Comparison of ENCODE assay signal across 8 cellular contexts in the genomic region with DNA sequence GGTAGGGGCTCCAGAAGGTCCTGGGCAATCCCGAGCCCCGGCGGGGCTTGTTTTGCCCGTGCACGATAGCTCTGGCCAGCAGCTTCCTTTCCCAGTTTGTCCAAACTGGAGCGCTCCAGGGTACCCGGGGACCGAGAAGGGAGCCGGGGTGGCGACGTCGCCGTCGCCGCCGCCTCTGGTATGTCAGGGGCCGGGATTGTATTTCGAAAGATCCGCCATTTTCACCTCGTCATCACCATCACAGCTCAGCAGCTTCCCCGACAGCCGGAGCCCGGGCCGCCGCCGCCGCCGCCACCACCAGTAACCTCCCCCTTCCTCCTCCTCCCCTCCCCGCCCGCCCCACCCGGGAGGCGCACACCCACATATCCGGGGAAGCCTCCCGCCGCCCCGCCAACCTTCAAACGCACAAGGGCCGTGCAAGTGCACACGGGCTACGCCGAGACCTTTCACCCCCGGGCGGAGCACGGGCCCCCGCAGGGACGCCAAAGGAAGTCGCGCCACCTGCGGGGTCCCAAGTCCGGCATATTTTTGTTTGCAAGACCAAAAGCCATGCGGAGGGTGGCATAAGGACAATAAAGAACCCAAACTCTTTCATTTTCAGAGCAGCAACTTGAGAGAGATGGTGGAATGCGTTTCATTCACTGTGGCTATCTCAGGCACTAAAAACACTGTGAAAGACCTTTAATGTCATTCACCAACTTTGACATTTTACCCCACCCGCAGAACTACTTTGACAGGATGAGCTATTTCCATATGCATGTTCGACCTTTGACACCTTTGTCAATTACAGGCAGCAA. TPM values are rescaled to one million over a fixed set of nuclear protein-coding genes. Genes with fewer than 3 reads are reported as not detected.
A peak's percentile ranks its signal among the peaks of the same experiment; 100 is the strongest.
DNase-seq lines count a peak whose midpoint lies in the region; ATAC-seq and TF ChIP-seq lines count a peak whose summit lies in the region.

TSS of gene LIN54 (minus strand) at position 302 of the 797 bp plus-strand sequence. CDS start 25,979 bp downstream, outside the sequence.

- no peaks in the 10 kb centered on the region for H3K36me3 ChIP-seq in adipocyte (ENCODE audit: control insufficient read depth, insufficient read depth, low read length, severe bottlenecking)
- H3K36me3 ChIP-seq in heart left ventricle, result no peaks in the 10 kb centered on the region

- peaks cover 4% of the 10 kb centered on the region for H3K36me3 Mint-ChIP-seq in type B pancreatic cell

- peak within 1 kb of the TSS in 11 of 12 donors; percentile 77 to 95 (median 87) for H3K27ac ChIP-seq in heart left ventricle

- intact Hi-C loops in heart left ventricle (cut with DNase I), result loop anchor here in 7 of 10 donors (2.0 to 10.0 kb wide), 7 partner anchors 106 to 638 kb away; partner anchors contain the start of genes THAP9 (in 4 of the 7), ENOPH1 (in 1 of the 7), HNRNPD (in 1 of the 7) and HNRNPDL (in 1 of the 7)
- intact Hi-C loops in posterior cingulate gyrus (cut with DNase I), result loop anchor here (5.0 to 10.0 kb wide), 3 partner anchors 93 to 638 kb away; partner anchors contain the start of gene HNRNPD

- peaks cover 33% of the 10 kb centered on the region for H3K4me1 ChIP-seq in adipocyte (ENCODE audit: control insufficient read depth, insufficient read depth, low read length)
- H3K4me1 ChIP-seq in heart left ventricle, result peaks cover 0 to 49% (median 23%) of the 10 kb centered on the region in 12 donors

- no peaks in the 10 kb centered on the region for H3K9me3 Mint-ChIP-seq in type B pancreatic cell

- 1% methylated on average over 27 to 54 of the region's 54 CpGs for WGBS in heart left ventricle, 4 donors

- TF ChIP-seq POLR2A in heart left ventricle (IDR thresholded peaks at IDR 0.05), result no peak

- peak; percentile 36 for ATAC-seq in GM21825 (IDR thresholded peaks at IDR 0.05; ENCODE audit: unreplicated experiment)
- ATAC-seq in heart left ventricle, result peak; percentile 5 to 59 (median 56)

- TF ChIP-seq CTCF in heart left ventricle (IDR thresholded peaks at IDR 0.05) (no peak), type B pancreatic cell (conservative IDR thresholded peaks at IDR 0.05) (no peak)

- H3K4me1 Mint-ChIP-seq in type B pancreatic cell (ENCODE audit: unreplicated experiment), result peaks cover 31% of the 10 kb centered on the region

- H3K9ac ChIP-seq in adipocyte (ENCODE audit: low read length), result peak within 1 kb of the TSS; percentile 93

- DNase-seq in EL (peak; percentile 81), LoVo (ENCODE audit: low spot score) (peak; percentile 79), T-helper 1 cell (peak; percentile 80 to 92 (median 86)), adipocyte (ENCODE audit: low read depth) (peak; percentile 89), heart left ventricle (peak; percentile 76 to 91 (median 84)), posterior cingulate gyrus (peak; percentile 54 to 96 (median 69)), type B pancreatic cell (ENCODE audit: extremely low spot score, unreplicated experiment) (peak; percentile 80)

- peak within 1 kb of the TSS; percentile 95 for H3K4me3 Mint-ChIP-seq in type B pancreatic cell

- no peaks in the 10 kb centered on the region for H3K27me3 ChIP-seq in adipocyte (replicated peaks; ENCODE audit: control insufficient read depth, insufficient read depth, low read length)
- H3K27me3 ChIP-seq in heart left ventricle, result no peaks in the 10 kb centered on the region

- no peaks in the 10 kb centered on the region for H3K27me3 Mint-ChIP-seq in type B pancreatic cell

- H3K9me3 ChIP-seq in adipocyte (ENCODE audit: control insufficient read depth, low read length) (no peaks in the 10 kb centered on the region), heart left ventricle (no peaks in the 10 kb centered on the region)

- H3K4me3 ChIP-seq in adipocyte (ENCODE audit: low read length), result peak within 1 kb of the TSS; percentile 96
- peak within 1 kb of the TSS; percentile 52 to 94 (median 78) for H3K4me3 ChIP-seq in heart left ventricle

- peak within 1 kb of the TSS; percentile 96 for H3K27ac Mint-ChIP-seq in type B pancreatic cell

RNA-seq across cellular contexts. Expression of gene LIN54, which starts in this region (rescaled TPM):
- total RNA-seq in heart left ventricle, result 10 to 100 TPM in 2 of 9 donors, 1 to 10 TPM in 7; 6.3 to 11.4 (median 7.2) TPM
- 1 to 10 TPM; 1.6 to 5.1 TPM for polyA plus RNA-seq in heart left ventricle
- total RNA-seq in type B pancreatic cell (ENCODE audit: low replicate concordance), result 15.7 and 17.5 TPM in 2 replicates

Comparison
In these comparisons a context has a peak if more than half of its experiments do, and no peak if none do; other contexts are left out.
1. Peak in every context shown above with its lines: DNase-seq, ATAC-seq, H3K4me3 ChIP-seq and H3K27ac ChIP-seq.